Comparison of ENCODE assay signal across 13 cellular contexts in the genomic region with DNA sequence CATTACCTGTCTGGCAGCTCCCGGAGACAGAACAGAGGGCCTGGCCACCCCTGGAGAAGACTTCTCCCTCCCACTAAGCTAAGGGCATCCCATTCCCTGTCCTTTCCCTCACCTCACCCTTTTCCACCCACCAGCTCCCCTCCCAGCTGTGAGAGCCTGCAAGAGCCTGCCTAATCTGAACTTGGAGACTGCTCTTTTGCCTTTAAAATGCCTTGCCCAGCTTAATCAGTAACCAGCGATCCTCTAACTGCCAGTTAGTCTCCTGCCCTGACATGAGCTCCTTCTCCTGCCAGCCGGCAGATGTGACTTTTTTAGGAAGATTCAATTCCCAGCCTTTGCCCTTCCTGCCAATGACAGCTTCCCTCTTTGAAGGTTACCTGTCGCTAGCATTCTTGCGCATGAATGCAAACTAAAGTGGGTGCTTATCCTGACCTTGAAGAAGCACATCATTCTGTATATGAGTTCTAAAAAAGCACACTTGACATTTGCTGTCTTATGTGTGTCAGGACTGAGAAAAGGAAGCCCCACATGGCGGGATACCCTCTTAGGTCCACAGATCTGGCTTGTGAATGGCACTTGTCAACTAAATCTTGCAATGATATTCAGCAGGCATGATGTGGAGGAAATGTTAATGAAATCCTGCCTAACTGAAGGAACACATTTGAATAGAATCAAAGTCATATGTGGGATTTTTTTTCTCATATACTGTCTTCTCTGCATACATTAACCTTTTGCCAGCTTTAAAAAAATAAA.
DNase-seq lines count a peak whose midpoint lies in the region; ATAC-seq, FAIRE-seq and TF ChIP-seq lines count a peak whose summit lies in the region.
"Had no signal": no experiment of that assay in that cellular context is flagged by ENCODE, and none has a peak within 500 bp of the region (broad histone marks: within the 10 kb centered on the region; RNA-seq: fewer than 3 reads in every experiment).

No MANE protein-coding gene starts in this region.

- no peak for FAIRE-seq in bronchial epithelial cell (lab: Jason Lieb, UNC)

- H3K4me3 ChIP-seq in bronchial epithelial cell (ENCODE audit: low read depth, low read length): no peak overlapping the region
- no peak overlapping the region for H3K4me3 ChIP-seq in liver (ENCODE audit: low read depth in 1 of 3, low read length in 3 of 3)

- no peak for ATAC-seq in T-cell (replicated peaks in 1 of 4)
- ATAC-seq: naive thymus-derived CD8-positive, alpha-beta T cell had no signal

- CTCF ChIA-PET in T-cell (lab: Charles Lee): no interaction called here

- H3K4me3 Mint-ChIP-seq in type B pancreatic cell: peak overlapping the region; percentile 1
- no peak overlapping the region for H3K4me3 Mint-ChIP-seq in T-cell
- H3K4me3 Mint-ChIP-seq: naive thymus-derived CD8-positive, alpha-beta T cell had no signal

- peaks cover 5% of the 10 kb centered on the region for H3K9me3 Mint-ChIP-seq in type B pancreatic cell
- H3K9me3 Mint-ChIP-seq in T-cell: no peaks in the 10 kb centered on the region
- H3K9me3 Mint-ChIP-seq: naive thymus-derived CD8-positive, alpha-beta T cell had no signal

- no peaks in the 10 kb centered on the region for H3K27me3 ChIP-seq in bronchial epithelial cell (ENCODE audit: control insufficient read depth, insufficient read depth, low read length)
- H3K27me3 ChIP-seq in liver (ENCODE audit: control insufficient read depth in 4 of 4, insufficient read depth in 4 of 4, low read length in 3 of 4): no peaks in the 10 kb centered on the region
- H3K27me3 ChIP-seq: foreskin keratinocyte had no signal

- DNase-seq in DMS 273 (lab: John Stamatoyannopoulos, UW; ENCODE audit: unreplicated experiment): peak; percentile 12
- DNase-seq in DMS 273 treated with DMSO at 0.1 percent for 48 hours (lab: John Stamatoyannopoulos, UW): no peak
- peak; percentile 11 for DNase-seq in bronchial epithelial cell (ENCODE audit: low read depth)
- no peak for DNase-seq in type B pancreatic cell (ENCODE audit: extremely low spot score, unreplicated experiment)
- DNase-seq in C1 segment of cervical spinal cord (lab: John Stamatoyannopoulos, UW): no peak
- no peak for DNase-seq in T-cell
- no peak for DNase-seq in NCI-H446 treated with DMSO at 0.1 percent for 48 hours (lab: John Stamatoyannopoulos, UW)
- DNase-seq: naive thymus-derived CD8-positive, alpha-beta T cell; NCI-H1092; T1000 had no signal

- peaks cover 0 to 22% (median 21%) of the 10 kb centered on the region in 4 donors for H3K4me1 ChIP-seq in liver (ENCODE audit: control insufficient read depth in 4 of 4, insufficient read depth in 4 of 4, low read length in 3 of 4)

- no peaks in the 10 kb centered on the region for H3K9me3 ChIP-seq in liver (ENCODE audit: control insufficient read depth in 4 of 4, low read length in 3 of 4)

- 34% methylated on average over 6 of the region's 6 CpGs for WGBS in liver

- TF ChIP-seq CTCF in bronchial epithelial cell (IDR thresholded peaks at IDR 0.05; ENCODE audit: insufficient read depth, low read length, severe bottlenecking) (no peak), liver (IDR thresholded peaks at IDR 0.05; ENCODE audit: low read depth, low read length, missing input control) (no peak), type B pancreatic cell (conservative IDR thresholded peaks at IDR 0.05) (no peak)

- H3K36me3 ChIP-seq in bronchial epithelial cell (ENCODE audit: control insufficient read depth, insufficient read depth, low read length) (no peaks in the 10 kb centered on the region), liver (ENCODE audit: control insufficient read depth in 4 of 4, insufficient read depth in 3 of 4, low read depth in 1 of 4, low read length in 3 of 4) (peaks cover 0 to 2% (median 0%) of the 10 kb centered on the region in 4 donors)

- H3K27me3 Mint-ChIP-seq in type B pancreatic cell (peaks cover 3% of the 10 kb centered on the region), T-cell (peaks cover 12 to 19% of the 10 kb centered on the region in 2 donors)

- peaks cover 37% of the 10 kb centered on the region for H3K4me1 Mint-ChIP-seq in type B pancreatic cell (ENCODE audit: unreplicated experiment)
- peaks cover 0 to 4% (median 0%) of the 10 kb centered on the region in 3 donors for H3K4me1 Mint-ChIP-seq in T-cell

- POLR2A ChIA-PET in T-cell (lab: Charles Lee): no interaction called here

- H3K9ac ChIP-seq in liver (ENCODE audit: low read depth in 1 of 2, low read length in 2 of 2): no peak overlapping the region

- no peak overlapping the region for H3K27ac Mint-ChIP-seq in type B pancreatic cell
- no peak overlapping the region for H3K27ac Mint-ChIP-seq in T-cell
- H3K27ac Mint-ChIP-seq: naive thymus-derived CD8-positive, alpha-beta T cell had no signal

- TF ChIP-seq RAD21 in liver (IDR thresholded peaks at IDR 0.05): peak; percentile 57 to 58

- no peaks in the 10 kb centered on the region for H3K36me3 Mint-ChIP-seq in type B pancreatic cell
- H3K36me3 Mint-ChIP-seq in T-cell: no peaks in the 10 kb centered on the region

- H3K27ac ChIP-seq in liver (ENCODE audit: low read depth in 1 of 2, low read length in 2 of 2): peak overlapping the region; percentile 33 to 51
- H3K27ac ChIP-seq: 22Rv1, foreskin keratinocyte had no signal

TF ChIP-seq in liver, 16 proteins besides CTCF, POLR2A, EP300 and RAD21:
- peak; percentile 39 for TF ChIP-seq FOXA1 (IDR thresholded peaks at IDR 0.05)
- TF ChIP-seq, protein P1, sequence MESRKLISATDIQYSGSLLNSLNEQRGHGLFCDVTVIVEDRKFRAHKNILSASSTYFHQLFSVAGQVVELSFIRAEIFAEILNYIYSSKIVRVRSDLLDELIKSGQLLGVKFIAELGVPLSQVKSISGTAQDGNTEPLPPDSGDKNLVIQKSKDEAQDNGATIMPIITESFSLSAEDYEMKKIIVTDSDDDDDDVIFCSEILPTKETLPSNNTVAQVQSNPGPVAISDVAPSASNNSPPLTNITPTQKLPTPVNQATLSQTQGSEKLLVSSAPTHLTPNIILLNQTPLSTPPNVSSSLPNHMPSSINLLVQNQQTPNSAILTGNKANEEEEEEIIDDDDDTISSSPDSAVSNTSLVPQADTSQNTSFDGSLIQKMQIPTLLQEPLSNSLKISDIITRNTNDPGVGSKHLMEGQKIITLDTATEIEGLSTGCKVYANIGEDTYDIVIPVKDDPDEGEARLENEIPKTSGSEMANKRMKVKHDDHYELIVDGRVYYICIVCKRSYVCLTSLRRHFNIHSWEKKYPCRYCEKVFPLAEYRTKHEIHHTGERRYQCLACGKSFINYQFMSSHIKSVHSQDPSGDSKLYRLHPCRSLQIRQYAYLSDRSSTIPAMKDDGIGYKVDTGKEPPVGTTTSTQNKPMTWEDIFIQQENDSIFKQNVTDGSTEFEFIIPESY (IDR thresholded peaks at IDR 0.05): peak; percentile 35
- TF ChIP-seq RXRA (IDR thresholded peaks at IDR 0.05): peak; percentile 76 to 86
- TF ChIP-seq JUND (IDR thresholded peaks at IDR 0.05): peak in 1 of 2 donors; percentile 74
- TF ChIP-seq, protein P2, sequence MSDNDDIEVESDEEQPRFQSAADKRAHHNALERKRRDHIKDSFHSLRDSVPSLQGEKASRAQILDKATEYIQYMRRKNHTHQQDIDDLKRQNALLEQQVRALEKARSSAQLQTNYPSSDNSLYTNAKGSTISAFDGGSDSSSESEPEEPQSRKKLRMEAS (IDR thresholded peaks at IDR 0.05): peak; percentile 54
- TF ChIP-seq, protein P3, sequence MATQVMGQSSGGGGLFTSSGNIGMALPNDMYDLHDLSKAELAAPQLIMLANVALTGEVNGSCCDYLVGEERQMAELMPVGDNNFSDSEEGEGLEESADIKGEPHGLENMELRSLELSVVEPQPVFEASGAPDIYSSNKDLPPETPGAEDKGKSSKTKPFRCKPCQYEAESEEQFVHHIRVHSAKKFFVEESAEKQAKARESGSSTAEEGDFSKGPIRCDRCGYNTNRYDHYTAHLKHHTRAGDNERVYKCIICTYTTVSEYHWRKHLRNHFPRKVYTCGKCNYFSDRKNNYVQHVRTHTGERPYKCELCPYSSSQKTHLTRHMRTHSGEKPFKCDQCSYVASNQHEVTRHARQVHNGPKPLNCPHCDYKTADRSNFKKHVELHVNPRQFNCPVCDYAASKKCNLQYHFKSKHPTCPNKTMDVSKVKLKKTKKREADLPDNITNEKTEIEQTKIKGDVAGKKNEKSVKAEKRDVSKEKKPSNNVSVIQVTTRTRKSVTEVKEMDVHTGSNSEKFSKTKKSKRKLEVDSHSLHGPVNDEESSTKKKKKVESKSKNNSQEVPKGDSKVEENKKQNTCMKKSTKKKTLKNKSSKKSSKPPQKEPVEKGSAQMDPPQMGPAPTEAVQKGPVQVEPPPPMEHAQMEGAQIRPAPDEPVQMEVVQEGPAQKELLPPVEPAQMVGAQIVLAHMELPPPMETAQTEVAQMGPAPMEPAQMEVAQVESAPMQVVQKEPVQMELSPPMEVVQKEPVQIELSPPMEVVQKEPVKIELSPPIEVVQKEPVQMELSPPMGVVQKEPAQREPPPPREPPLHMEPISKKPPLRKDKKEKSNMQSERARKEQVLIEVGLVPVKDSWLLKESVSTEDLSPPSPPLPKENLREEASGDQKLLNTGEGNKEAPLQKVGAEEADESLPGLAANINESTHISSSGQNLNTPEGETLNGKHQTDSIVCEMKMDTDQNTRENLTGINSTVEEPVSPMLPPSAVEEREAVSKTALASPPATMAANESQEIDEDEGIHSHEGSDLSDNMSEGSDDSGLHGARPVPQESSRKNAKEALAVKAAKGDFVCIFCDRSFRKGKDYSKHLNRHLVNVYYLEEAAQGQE (IDR thresholded peaks at IDR 0.05): peak; percentile 56
- TF ChIP-seq, protein P4, sequence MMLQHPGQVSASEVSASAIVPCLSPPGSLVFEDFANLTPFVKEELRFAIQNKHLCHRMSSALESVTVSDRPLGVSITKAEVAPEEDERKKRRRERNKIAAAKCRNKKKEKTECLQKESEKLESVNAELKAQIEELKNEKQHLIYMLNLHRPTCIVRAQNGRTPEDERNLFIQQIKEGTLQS (IDR thresholded peaks at IDR 0.05): no peak
- peak; percentile 4 for TF ChIP-seq TAF1 (conservative IDR thresholded peaks at IDR 0.05)
- TF ChIP-seq SP1 (IDR thresholded peaks at IDR 0.05): peak; percentile 73
- TF ChIP-seq NR2F2 (IDR thresholded peaks at IDR 0.05): no peak
- no peak for TF ChIP-seq FOXA2 (IDR thresholded peaks at IDR 0.05)
- TF ChIP-seq HNF4A (conservative IDR thresholded peaks at IDR 0.05): peak; percentile 65 to 84
- TF ChIP-seq YY1 (IDR thresholded peaks at IDR 0.05): peak; percentile 51

Comparison
In these comparisons a context has a peak if more than half of its experiments do, and no peak if none do; other contexts are left out.
1. DNase-seq: peak in DMS 273 (single experiment) and bronchial epithelial cell (single experiment); none in DMS 273 treated with DMSO at 0.1 percent for 48 hours (single experiment), type B pancreatic cell (single experiment), C1 segment of cervical spinal cord (0 of 14), T-cell (0 of 34) and NCI-H446 treated with DMSO at 0.1 percent for 48 hours (single experiment).